Comparison of ENCODE assay signal across 29 cellular contexts in genomic region chr4:127406187-127406586, GRCh38.
"Had no signal": no experiment of that assay in that cellular context is flagged by ENCODE, and none has a peak within 500 bp of the region (broad histone marks: within the 10 kb centered on the region; RNA-seq: fewer than 3 reads in every experiment).

No MANE protein-coding gene starts in this region.

- H3K36me3 Mint-ChIP-seq: stimulated activated effector memory CD8-positive, alpha-beta T cell treated with anti-CD3 and anti-CD28 coated beads, Interleukin-12 subunit alpha, Interleukin-12 subunit beta, amount 100 ng/mL, for 72 hours; stimulated activated memory B cell treated with anti-CD40 and anti-IgM and Interleukin-4, amounts not matched to agents 10 μg/mL and 1 μg/mL and 100 μg/mL, for 72 hours had no signal

- H3K9me3 ChIP-seq: testis, thoracic aorta, thyroid gland, upper lobe of right lung, uterus, vagina had no signal

- H3K27ac ChIP-seq: stomach, suprapubic skin, testis, thoracic aorta, thyroid gland, tibial artery, tibial nerve, transverse colon, upper lobe of left lung, upper lobe of right lung, uterus, vagina had no signal

- H3K36me3 ChIP-seq: stomach, suprapubic skin, thoracic aorta, thyroid gland, tibial artery, tibial nerve, transverse colon, upper lobe of left lung, upper lobe of right lung, uterus, vagina had no signal

- H3K4me1 Mint-ChIP-seq: stimulated activated effector memory CD8-positive, alpha-beta T cell treated with anti-CD3 and anti-CD28 coated beads, Interleukin-12 subunit alpha, Interleukin-12 subunit beta, amount 100 ng/mL, for 72 hours; stimulated activated memory B cell treated with anti-CD40 and anti-IgM and Interleukin-4, amounts not matched to agents 10 μg/mL and 1 μg/mL and 100 μg/mL, for 72 hours; stimulated activated naive B cell treated with anti-CD40 and anti-IgM and Interleukin-4, amounts not matched to agents 10 μg/mL and 1 μg/mL and 100 μg/mL, for 72 hours; stimulated activated naive CD8-positive, alpha-beta T cell treated with anti-CD3 and anti-CD28 coated beads, Interleukin-15, amount 100 ng/mL, for 72 hours had no signal

- ATAC-seq: stimulated activated effector memory CD8-positive, alpha-beta T cell treated with anti-CD3 and anti-CD28 coated beads, Interleukin-12 subunit alpha, Interleukin-12 subunit beta, amount 100 ng/mL, for 72 hours; stimulated activated memory B cell treated with anti-CD40 and anti-IgM and Interleukin-4, amounts not matched to agents 10 μg/mL and 1 μg/mL and 100 μg/mL, for 72 hours; stimulated activated naive B cell treated with anti-CD40 and anti-IgM and Interleukin-4, amounts not matched to agents 10 μg/mL and 1 μg/mL and 100 μg/mL, for 72 hours; stimulated activated naive CD8-positive, alpha-beta T cell treated with anti-CD3 and anti-CD28 coated beads, Interleukin-15, amount 100 ng/mL, for 72 hours; stimulated activated naive CD8-positive, alpha-beta T cell treated with anti-CD3 and anti-CD28 coated beads, Interleukin-15, Interleukin-2, amounts not matched to agents 100 U/mL and 50 U/mL, for 24 hours; upper lobe of right lung had no signal

- H3K27ac Mint-ChIP-seq: stimulated activated effector memory CD8-positive, alpha-beta T cell treated with anti-CD3 and anti-CD28 coated beads, Interleukin-12 subunit alpha, Interleukin-12 subunit beta, amount 100 ng/mL, for 72 hours; stimulated activated memory B cell treated with anti-CD40 and anti-IgM and Interleukin-4, amounts not matched to agents 10 μg/mL and 1 μg/mL and 100 μg/mL, for 72 hours; stimulated activated naive B cell treated with anti-CD40 and anti-IgM and Interleukin-4, amounts not matched to agents 10 μg/mL and 1 μg/mL and 100 μg/mL, for 72 hours; stimulated activated naive CD8-positive, alpha-beta T cell treated with anti-CD3 and anti-CD28 coated beads, Interleukin-15, amount 100 ng/mL, for 72 hours; stimulated activated naive CD8-positive, alpha-beta T cell treated with anti-CD3 and anti-CD28 coated beads, Interleukin-15, Interleukin-2, amounts not matched to agents 100 ng/mL and 50 ng/mL, for 24 hours; type B pancreatic cell had no signal

- H3K4me1 ChIP-seq: suprapubic skin, tibial artery, tibial nerve, upper lobe of left lung, upper lobe of right lung, uterus, vagina had no signal

- H3K27me3 ChIP-seq: stomach, suprapubic skin, testis, thyroid gland, tibial artery, tibial nerve, transverse colon, upper lobe of left lung, upper lobe of right lung, uterus, vagina had no signal

- H3K4me3 Mint-ChIP-seq: stimulated activated effector memory CD8-positive, alpha-beta T cell treated with anti-CD3 and anti-CD28 coated beads, Interleukin-12 subunit alpha, Interleukin-12 subunit beta, amount 100 ng/mL, for 72 hours; stimulated activated memory B cell treated with anti-CD40 and anti-IgM and Interleukin-4, amounts not matched to agents 10 μg/mL and 1 μg/mL and 100 μg/mL, for 72 hours; stimulated activated naive B cell treated with anti-CD40 and anti-IgM and Interleukin-4, amounts not matched to agents 10 μg/mL and 1 μg/mL and 100 μg/mL, for 72 hours; stimulated activated naive CD8-positive, alpha-beta T cell treated with anti-CD3 and anti-CD28 coated beads, Interleukin-15, amount 100 ng/mL, for 72 hours; stimulated activated naive CD8-positive, alpha-beta T cell treated with anti-CD3 and anti-CD28 coated beads, Interleukin-15, Interleukin-2, amounts not matched to agents 100 ng/mL and 50 ng/mL, for 24 hours; type B pancreatic cell had no signal

- H3K4me3 ChIP-seq: stomach, suprapubic skin, testis, thoracic aorta, thyroid gland, tibial artery, tibial nerve, transverse colon, upper lobe of left lung, upper lobe of right lung, uterus, vagina had no signal

- DNase-seq: stimulated activated CD4-positive, alpha-beta T cell treated with anti-CD3 and anti-CD28 coated beads, Interleukin-2, amount 100 ng/mL, for 48 hours; stimulated activated CD4-positive, alpha-beta T cell treated with anti-CD3 and anti-CD28 coated beads, Interleukin-4, amount 100 ng/mL, for 1 hour; stimulated activated CD4-positive, alpha-beta T cell treated with anti-CD3 and anti-CD28 coated beads, Interleukin-4, amount 100 ng/mL, for 24 hours; stimulated activated CD4-positive, alpha-beta T cell treated with anti-CD3 and anti-CD28 coated beads, Interleukin-4, amount 100 ng/mL, for 4 hours; stimulated activated CD8-positive, alpha-beta memory T cell treated with anti-CD3 and anti-CD28 coated beads, Interleukin-4, amount 100 ng/mL, for 48 hours; stimulated activated naive B cell treated with anti-CD40 and anti-IgM and Interleukin-4, amounts not matched to agents 10 μg/mL and 1 μg/mL and 100 μg/mL, for 72 hours; stimulated activated naive CD4-positive, alpha-beta T cell; stimulated activated naive CD4-positive, alpha-beta T cell treated with Interleukin-2 at 50 U/mL for 16 hours; stimulated activated naive CD8-positive, alpha-beta T cell treated with anti-CD3 and anti-CD28 coated beads, Interleukin-15, amount 100 ng/mL, for 72 hours; stimulated activated naive CD8-positive, alpha-beta T cell treated with anti-CD3 and anti-CD28 coated beads, Interleukin-15, Interleukin-2, amounts not matched to agents 100 U/mL and 50 U/mL, for 24 hours; stomach; substantia nigra; testis; thyroid gland; tibial artery; transverse colon; trophoblast cell; upper lobe of left lung; upper lobe of right lung; uterus had no signal

- FAIRE-seq: urothelium cell line had no signal

- H3K27me3 Mint-ChIP-seq: stimulated activated memory B cell treated with anti-CD40 and anti-IgM and Interleukin-4, amounts not matched to agents 10 μg/mL and 1 μg/mL and 100 μg/mL, for 72 hours; stimulated activated naive B cell treated with anti-CD40 and anti-IgM and Interleukin-4, amounts not matched to agents 10 μg/mL and 1 μg/mL and 100 μg/mL, for 72 hours; stimulated activated naive CD8-positive, alpha-beta T cell treated with anti-CD3 and anti-CD28 coated beads, Interleukin-15, amount 100 ng/mL, for 72 hours; stimulated activated naive CD8-positive, alpha-beta T cell treated with anti-CD3 and anti-CD28 coated beads, Interleukin-15, Interleukin-2, amounts not matched to agents 100 ng/mL and 50 ng/mL, for 24 hours had no signal
